Comparison of ENCODE assay signal across 31 cellular contexts in the genomic region with DNA sequence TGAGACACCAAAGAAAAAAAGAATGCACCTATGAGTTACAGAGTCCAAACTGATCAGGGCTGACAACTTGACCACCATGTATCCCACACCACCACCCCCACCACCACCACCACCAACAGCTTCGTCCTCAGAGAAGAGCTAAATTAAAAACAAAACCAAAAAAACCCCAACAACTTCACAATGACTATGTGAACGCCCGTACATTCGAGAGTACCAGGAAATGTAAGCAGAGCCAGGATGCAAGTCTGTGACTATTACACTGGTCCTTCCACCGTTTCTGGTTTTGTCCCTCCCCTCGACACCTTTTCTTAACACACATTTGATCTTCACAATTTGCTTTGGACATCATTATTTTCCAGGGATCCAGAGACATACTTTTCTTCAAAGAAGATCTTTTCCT.
"Had no signal": no experiment of that assay in that cellular context is flagged by ENCODE, and none has a peak within 500 bp of the region (broad histone marks: within the 10 kb centered on the region; RNA-seq: fewer than 3 reads in every experiment).

No MANE protein-coding gene starts in this region.

- H3K4me3 Mint-ChIP-seq: activated CD4-positive, alpha-beta memory T cell treated with anti-CD3 and anti-CD28 coated beads, Interleukin-2, amount 10 ng/mL, durations not matched to agents 7 days and 5 days; activated CD4-positive, alpha-beta T cell treated with anti-CD3 and anti-CD28 coated beads, Interleukin-2, amount 10 ng/mL, durations not matched to agents 7 days and 5 days; activated naive CD4-positive, alpha-beta T cell treated with anti-CD3 and anti-CD28 coated beads for 36 hours; activated naive CD4-positive, alpha-beta T cell treated with anti-CD3 and anti-CD28 coated beads, Interleukin-2, amount 50 U/mL, for 24 hours; activated naive CD8-positive, alpha-beta T cell treated with anti-CD3 and anti-CD28 coated beads for 36 hours; activated naive CD8-positive, alpha-beta T cell treated with anti-CD3 and anti-CD28 coated beads, Interleukin-2, amount 50 U/mL, for 24 hours; activated T-cell treated with anti-CD3 and anti-CD28 coated beads, Interleukin-2, amount 50 U/mL, for 24 hours; activated T-cell treated with anti-CD3 and anti-CD28 coated beads, Interleukin-2, amount 50 U/mL, for 72 hours; effector memory CD8-positive, alpha-beta T cell; WTC11 had no signal

- FAIRE-seq: colon had no signal

- H3K27ac Mint-ChIP-seq: activated CD4-positive, alpha-beta memory T cell treated with anti-CD3 and anti-CD28 coated beads, Interleukin-2, amount 10 ng/mL, durations not matched to agents 7 days and 5 days; activated CD4-positive, alpha-beta T cell treated with anti-CD3 and anti-CD28 coated beads, Interleukin-2, amount 10 ng/mL, durations not matched to agents 7 days and 5 days; activated naive CD4-positive, alpha-beta T cell treated with anti-CD3 and anti-CD28 coated beads for 36 hours; activated naive CD4-positive, alpha-beta T cell treated with anti-CD3 and anti-CD28 coated beads, Interleukin-2, amount 50 U/mL, for 24 hours; activated naive CD8-positive, alpha-beta T cell treated with anti-CD3 and anti-CD28 coated beads for 36 hours; activated naive CD8-positive, alpha-beta T cell treated with anti-CD3 and anti-CD28 coated beads, Interleukin-2, amount 50 U/mL, for 24 hours; activated T-cell treated with anti-CD3 and anti-CD28 coated beads, Interleukin-2, amount 50 U/mL, for 24 hours; activated T-cell treated with anti-CD3 and anti-CD28 coated beads, Interleukin-2, amount 50 U/mL, for 72 hours; activated T-helper 2 cell treated with anti-CD3 and anti-CD28 coated beads, Interferon-gamma antibody, Interleukin-2, Interleukin-4, amounts not matched to agents 10 μg/mL and 5 μg/mL and 100 μg/mL, durations not matched to agents 14 hours and 24 hours and 36 hours; effector memory CD8-positive, alpha-beta T cell; WTC11 had no signal

- H3K36me3 ChIP-seq: adrenal gland, gastroesophageal sphincter, heart right ventricle had no signal

- H3K4me1 Mint-ChIP-seq: activated naive CD4-positive, alpha-beta T cell treated with anti-CD3 and anti-CD28 coated beads, Interleukin-2, amount 50 U/mL, for 24 hours; activated naive CD8-positive, alpha-beta T cell treated with anti-CD3 and anti-CD28 coated beads for 36 hours; activated naive CD8-positive, alpha-beta T cell treated with anti-CD3 and anti-CD28 coated beads, Interleukin-2, amount 50 U/mL, for 24 hours had no signal

- H3K27me3 ChIP-seq: adrenal gland, body of pancreas, esophagus squamous epithelium had no signal

- H3K36me3 Mint-ChIP-seq: activated naive CD4-positive, alpha-beta T cell treated with anti-CD3 and anti-CD28 coated beads, Interleukin-2, amount 50 U/mL, for 24 hours; activated naive CD8-positive, alpha-beta T cell treated with anti-CD3 and anti-CD28 coated beads for 36 hours had no signal

- ATAC-seq: activated naive CD8-positive, alpha-beta T cell treated with anti-CD3 and anti-CD28 coated beads, Interleukin-2, amount 50 U/mL, for 24 hours; body of pancreas; effector memory CD8-positive, alpha-beta T cell; gastroesophageal sphincter; heart right ventricle; WTC11 had no signal

- H3K9me3 Mint-ChIP-seq: activated CD4-positive, alpha-beta memory T cell treated with anti-CD3 and anti-CD28 coated beads, Interleukin-2, amount 10 ng/mL, durations not matched to agents 7 days and 5 days; activated CD4-positive, alpha-beta T cell treated with anti-CD3 and anti-CD28 coated beads, Interleukin-2, amount 10 ng/mL, durations not matched to agents 7 days and 5 days; activated naive CD4-positive, alpha-beta T cell treated with anti-CD3 and anti-CD28 coated beads for 36 hours; activated naive CD4-positive, alpha-beta T cell treated with anti-CD3 and anti-CD28 coated beads, Interleukin-2, amount 50 U/mL, for 24 hours; activated naive CD8-positive, alpha-beta T cell treated with anti-CD3 and anti-CD28 coated beads for 36 hours; activated naive CD8-positive, alpha-beta T cell treated with anti-CD3 and anti-CD28 coated beads, Interleukin-2, amount 50 U/mL, for 24 hours; activated T-cell treated with anti-CD3 and anti-CD28 coated beads, Interleukin-2, amount 50 U/mL, for 24 hours; activated T-cell treated with anti-CD3 and anti-CD28 coated beads, Interleukin-2, amount 50 U/mL, for 72 hours; activated T-helper 2 cell treated with anti-CD3 and anti-CD28 coated beads, Interferon-gamma antibody, Interleukin-2, Interleukin-4, amounts not matched to agents 10 μg/mL and 5 μg/mL and 100 μg/mL, durations not matched to agents 14 hours and 24 hours and 36 hours; effector memory CD8-positive, alpha-beta T cell; WTC11 had no signal

- H3K4me1 ChIP-seq: adrenal gland, body of pancreas, gastroesophageal sphincter had no signal

- H3K9me3 ChIP-seq: adrenal gland, body of pancreas, esophagus squamous epithelium had no signal

- DNase-seq: activated CD4-positive, alpha-beta memory T cell treated with anti-CD3 and anti-CD28 coated beads, Interleukin-2, amount 10 ng/mL, durations not matched to agents 7 days and 5 days; activated CD4-positive, alpha-beta T cell treated with anti-CD3 and anti-CD28 coated beads for 1 hour; activated CD4-positive, alpha-beta T cell treated with anti-CD3 and anti-CD28 coated beads for 4 hours; activated CD4-positive, alpha-beta T cell treated with anti-CD3 and anti-CD28 coated beads, Interleukin-2, amount 10 ng/mL, durations not matched to agents 7 days and 5 days; activated CD4-positive, alpha-beta T cell treated with anti-CD3 and anti-CD28 coated beads, Interleukin-2, amount 50 U/mL, for 4 hours; activated CD8-positive, alpha-beta memory T cell treated with anti-CD3 and anti-CD28 coated beads, Interleukin-2, amount 50 U/mL, for 48 hours; activated effector memory CD4-positive, alpha-beta T cell treated with anti-CD3 and anti-CD28 coated beads, Interleukin-2, amount 50 U/mL, for 16 hours; activated naive CD4-positive, alpha-beta T cell treated with anti-CD3 and anti-CD28 coated beads for 36 hours; activated naive CD8-positive, alpha-beta T cell treated with anti-CD3 and anti-CD28 coated beads for 36 hours; activated naive CD8-positive, alpha-beta T cell treated with anti-CD3 and anti-CD28 coated beads, Interleukin-2, amount 50 U/mL, for 24 hours; activated T-cell treated with anti-CD3 and anti-CD28 coated beads for 4 hours; activated T-cell treated with anti-CD3 and anti-CD28 coated beads, Interleukin-2, amount 50 U/mL, for 24 hours; activated T-cell treated with anti-CD3 and anti-CD28 coated beads, Interleukin-2, amount 50 U/mL, for 72 hours; adrenal gland; amygdala; aorta; body of pancreas; cortex of kidney; dermis blood vessel endothelial cell; effector CD4-positive, alpha-beta T cell; effector memory CD8-positive, alpha-beta T cell; erythroblast; esophagus squamous epithelium; foreskin melanocyte; heart right ventricle; T-helper 2 cell had no signal

- H3K27ac ChIP-seq: adrenal gland, body of pancreas, esophagus squamous epithelium, gastroesophageal sphincter, heart right ventricle had no signal

- H3K4me3 ChIP-seq: adrenal gland, body of pancreas, esophagus squamous epithelium, gastroesophageal sphincter, heart right ventricle had no signal
